15 cellular contexts compared by ENCODE assay signal in genomic region chr14:103524002-103524785, GRCh38. TPM values are rescaled to one million over a fixed set of nuclear protein-coding genes. Genes with fewer than 3 reads are reported as not detected.
DNase-seq lines count a peak whose midpoint lies in the region; ATAC-seq and TF ChIP-seq lines count a peak whose summit lies in the region.
"Had no signal": no experiment of that assay in that cellular context is flagged by ENCODE, and none has a peak within 500 bp of the region (broad histone marks: within the 10 kb centered on the region; RNA-seq: fewer than 3 reads in every experiment).

No MANE protein-coding gene starts in this region.

- H3K4me2 ChIP-seq in DOHH2 (ENCODE audit: low read length) = no peak overlapping the region

- H3K9me3 Mint-ChIP-seq in WTC11 (no peaks in the 10 kb centered on the region), naive B cell (no peaks in the 10 kb centered on the region)

- peaks cover 22% of the 10 kb centered on the region for H3K27me3 ChIP-seq in DOHH2 (ENCODE audit: control insufficient read depth, low read length)

- H3K9me2 ChIP-seq in DOHH2 (replicated peaks; ENCODE audit: control insufficient read depth, low read length) = no peaks in the 10 kb centered on the region

- H3F3A ChIP-seq in DOHH2 (ENCODE audit: control insufficient read depth, insufficient read depth) = 0 out of 2 replicates have a peak, but pooled peaks cover 2% of the 10 kb centered on the region

- ATAC-seq in WTC11 (no peak), naive B cell (ENCODE audit: low read depth in 2 of 2) (no peak), GM19467 (IDR thresholded peaks at IDR 0.05; ENCODE audit: unreplicated experiment) (no peak), HG03097 (IDR thresholded peaks at IDR 0.05; ENCODE audit: low FRiP score, unreplicated experiment) (no peak)
- ATAC-seq: psoas muscle; stimulated activated naive CD8-positive, alpha-beta T cell treated with anti-CD3 and anti-CD28 coated beads, Interleukin-15, Interleukin-2, amounts not matched to agents 100 U/mL and 50 U/mL, for 24 hours had no signal

- H3K36me3 Mint-ChIP-seq in WTC11 = peaks cover 9% of the 10 kb centered on the region
- H3K36me3 Mint-ChIP-seq in naive B cell = no peaks in the 10 kb centered on the region

- H3K27me3 Mint-ChIP-seq in WTC11 (ENCODE audit: low read depth) (peaks cover 27% of the 10 kb centered on the region), naive B cell (peaks cover 0 to 8% (median 7%) of the 10 kb centered on the region in 3 donors)

- no peaks in the 10 kb centered on the region for H3K9me3 ChIP-seq in DOHH2 (ENCODE audit: control insufficient read depth, insufficient read depth, low read length)
- H3K9me3 ChIP-seq: psoas muscle had no signal

- no peak overlapping the region for H3K27ac ChIP-seq in DOHH2 (ENCODE audit: low read depth, low read length)
- H3K27ac ChIP-seq: psoas muscle had no signal

- TF ChIP-seq CTCF in DOHH2 (IDR thresholded peaks at IDR 0.05; ENCODE audit: low read depth, low read length, poor library complexity, severe bottlenecking) = peak; percentile 49
- TF ChIP-seq CTCF in WTC11 (IDR thresholded peaks at IDR 0.05) = no peak
- no peak for TF ChIP-seq CTCF in GM10248 (IDR thresholded peaks at IDR 0.05; ENCODE audit: control extremely low read depth, extremely low read depth, low read depth, missing control alignments)

- H3K4me1 Mint-ChIP-seq in WTC11 = peaks cover 18% of the 10 kb centered on the region
- peaks cover 21 to 34% (median 32%) of the 10 kb centered on the region in 3 donors for H3K4me1 Mint-ChIP-seq in naive B cell

- no peaks in the 10 kb centered on the region; the same call in 1 of the 2 replicates for H3K36me3 ChIP-seq in DOHH2 (ENCODE audit: control insufficient read depth, low read length)

- H4K20me1 ChIP-seq in DOHH2 (ENCODE audit: control insufficient read depth, insufficient read depth, low read depth, low read length) = 0 out of 2 replicates have a peak, but pooled peaks cover under 1% of the 10 kb centered on the region

- H3K79me2 ChIP-seq in DOHH2 (ENCODE audit: control insufficient read depth, low read length) = peaks cover 10% of the 10 kb centered on the region

- POLR2A ChIA-PET in WTC11 (lab: Charles Lee) (interaction anchor here (0.7 to 8.3 kb wide), 3 partner anchors 15 to 191 kb away, joined by 3 to 65 read pairs (median 3); partner anchors contain the start of gene ZFYVE21), GM10248 (lab: Yijun Ruan, JAX) (no interaction called here)

- CTCF ChIA-PET in WTC11 (lab: Charles Lee) (interaction anchor here (3.4 to 12.2 kb wide), 2 partner anchors 19 to 419 kb away, joined by 11 to 455 read pairs; no protein-coding TSS in a partner anchor), GM10248 (lab: Yijun Ruan, JAX) (interaction anchor here (1.1 kb wide), 1 partner anchor 23 kb away, joined by 3 read pairs; no protein-coding TSS in a partner anchor)

- peaks cover 39% of the 10 kb centered on the region for H3K4me1 ChIP-seq in DOHH2 (ENCODE audit: control insufficient read depth, low read length)

- no peak overlapping the region for H3K4me3 ChIP-seq in DOHH2 (ENCODE audit: low read length)
- H3K4me3 ChIP-seq: psoas muscle had no signal

- no peak overlapping the region for H3K27ac Mint-ChIP-seq in WTC11
- H3K27ac Mint-ChIP-seq in naive B cell = peak overlapping the region in 1 of 6 donors; percentile 49

- H3K4me3 Mint-ChIP-seq in WTC11 (peak overlapping the region; percentile 62), naive B cell (peak overlapping the region in 5 of 8 donors; percentile 32 to 73 (median 62))

- DNase-seq in 8988T (peak; percentile 41), WTC11 (ENCODE audit: low spot score) (no peak), naive B cell (no peak), GM10248 (ENCODE audit: extremely low spot score) (no peak)
- DNase-seq in stimulated activated CD4-positive, alpha-beta T cell treated with anti-CD3 and anti-CD28 coated beads, Interleukin-1b, Interleukin-23, amount 100 ng/mL, for 48 hours = no peak
- DNase-seq: activated CD4-positive, alpha-beta T cell treated with anti-CD3 and anti-CD28 coated beads, Interleukin-2, amount 50 U/mL, for 1 hour; C1 segment of cervical spinal cord; KG1; NCI-H2029 treated with DMSO at 0.1 percent for 48 hours; psoas muscle; stimulated activated naive CD8-positive, alpha-beta T cell treated with anti-CD3 and anti-CD28 coated beads, Interleukin-15, Interleukin-2, amounts not matched to agents 100 U/mL and 50 U/mL, for 24 hours; SW 1271 had no signal

TF ChIP-seq in WTC11, 78 proteins besides CTCF, POLR2A, EP300 and RAD21:
- no peak for TF ChIP-seq SMAD3 (CRISPR knock-in tag; IDR thresholded peaks at IDR 0.05; ENCODE audit: borderline replicate concordance)
- TF ChIP-seq NR1H2 (CRISPR knock-in tag; IDR thresholded peaks at IDR 0.05) = no peak
- TF ChIP-seq ZNF423 (CRISPR knock-in tag; IDR thresholded peaks at IDR 0.05) = no peak
- TF ChIP-seq ZNF138 (CRISPR knock-in tag; conservative IDR thresholded peaks at IDR 0.05) = no peak
- TF ChIP-seq PREB (CRISPR knock-in tag; IDR thresholded peaks at IDR 0.05; ENCODE audit: borderline replicate concordance) = no peak
- no peak for TF ChIP-seq CBFB (CRISPR knock-in tag; IDR thresholded peaks at IDR 0.05; ENCODE audit: low read depth)
- no peak for TF ChIP-seq CREM (CRISPR knock-in tag; IDR thresholded peaks at IDR 0.05)
- TF ChIP-seq TCF7 (CRISPR knock-in tag; IDR thresholded peaks at IDR 0.05; ENCODE audit: low read depth) = no peak
- no peak for TF ChIP-seq HMGA2 (CRISPR knock-in tag; IDR thresholded peaks at IDR 0.05)
- TF ChIP-seq TP53 (CRISPR knock-in tag; IDR thresholded peaks at IDR 0.05) = no peak
- TF ChIP-seq IRF2 (CRISPR knock-in tag; IDR thresholded peaks at IDR 0.05; ENCODE audit: borderline replicate concordance, low read depth) = no peak
- no peak for TF ChIP-seq ERG (CRISPR knock-in tag; IDR thresholded peaks at IDR 0.05)
- no peak for TF ChIP-seq SOX15 (CRISPR knock-in tag; IDR thresholded peaks at IDR 0.05)
- no peak for TF ChIP-seq ZSCAN18 (CRISPR knock-in tag; IDR thresholded peaks at IDR 0.05)
- TF ChIP-seq E2F4 (CRISPR knock-in tag; IDR thresholded peaks at IDR 0.05; ENCODE audit: borderline replicate concordance, low read depth) = no peak

RNA-seq across cellular contexts. Expression of gene CKB, which starts 1.6 kb away (rescaled TPM):
- total RNA-seq in WTC11 (2021) = 529 to 555 TPM (median 531 TPM) in 3 replicates
- under 1 TPM in 2 of 6 donors, not detected in 4; 0.80 to 1.00 TPM for polyA plus RNA-seq in naive B cell (ENCODE audit: low read depth in 6 of 6)

RNA-seq across cellular contexts. Expression of gene TRMT61A, which starts 4.8 kb away (rescaled TPM):
- 11.8 to 15.5 TPM (median 12.3 TPM) in 3 replicates for total RNA-seq in WTC11 (2021)
- 10 to 100 TPM in 1 of 6 donors, 1 to 10 TPM in 5; 6.2 to 13.9 (median 8.3) TPM for polyA plus RNA-seq in naive B cell (ENCODE audit: low read depth in 6 of 6)

RNA-seq across cellular contexts. Expression of gene BAG5, which starts 38.3 kb away (rescaled TPM):
- total RNA-seq in WTC11 (2021) = 23.9 to 29.2 TPM (median 24.8 TPM) in 3 replicates
- 10 to 100 TPM; 11.0 to 55.5 (median 41.9) TPM for polyA plus RNA-seq in naive B cell (ENCODE audit: low read depth in 6 of 6)

RNA-seq across cellular contexts. Expression of gene COA8, which starts 38.6 kb away (rescaled TPM):
- total RNA-seq in WTC11 (2021) = 34.7 to 36.7 TPM (median 36.4 TPM) in 3 replicates
- 10 to 100 TPM; 47.5 to 70.7 (median 57.8) TPM for polyA plus RNA-seq in naive B cell (ENCODE audit: low read depth in 6 of 6)
